In genomic region chr13:113211774-113212173, GRCh38 we compare ENCODE assay signal across 9 cellular contexts. TPM values are rescaled to one million over a fixed set of nuclear protein-coding genes. Genes with fewer than 3 reads are reported as not detected.
DNase-seq lines count a peak whose midpoint lies in the region; ATAC-seq and TF ChIP-seq lines count a peak whose summit lies in the region.
"Had no signal": no experiment of that assay in that cellular context is flagged by ENCODE, and none has a peak within 500 bp of the region (broad histone marks: within the 10 kb centered on the region; RNA-seq: fewer than 3 reads in every experiment).

No MANE protein-coding gene starts in this region.

- no peak overlapping the region for H3K9ac ChIP-seq in colonic mucosa (ENCODE audit: low read depth in 2 of 2, low read length in 2 of 2)

- H3K36me3 ChIP-seq in CD8-positive, alpha-beta memory T cell (ENCODE audit: insufficient read depth, low read length), result no peaks in the 10 kb centered on the region
- H3K36me3 ChIP-seq in H7 (replicated peaks; ENCODE audit: control insufficient read depth, insufficient read depth, low read length), result peaks cover 1% of the 10 kb centered on the region; the same call in 1 of the 2 replicates
- no peaks in the 10 kb centered on the region for H3K36me3 ChIP-seq in colonic mucosa

- H3K9me3 ChIP-seq in CD8-positive, alpha-beta memory T cell (ENCODE audit: low read length), result no peaks in the 10 kb centered on the region
- no peaks in the 10 kb centered on the region for H3K9me3 ChIP-seq in colonic mucosa

- H3K4me1 ChIP-seq in CD8-positive, alpha-beta memory T cell (ENCODE audit: insufficient read depth, low read length), result peaks cover 69% of the 10 kb centered on the region
- peaks cover 2% of the 10 kb centered on the region for H3K4me1 ChIP-seq in colonic mucosa

- H3K27ac ChIP-seq in CD8-positive, alpha-beta memory T cell (ENCODE audit: low read depth, low read length), result no peak overlapping the region
- no peak overlapping the region for H3K27ac ChIP-seq in colonic mucosa

- no peak for ATAC-seq in activated CD8-positive, alpha-beta T cell treated with anti-CD3 and anti-CD28 coated beads, Interleukin-2, amount 10 ng/mL, durations not matched to agents 7 days and 5 days
- no peak for ATAC-seq in left cardiac atrium

- peaks cover 6 to 38% (median 10%) of the 10 kb centered on the region in 3 donors for H3K36me3 Mint-ChIP-seq in CD8-positive, alpha-beta memory T cell
- peaks cover 28% of the 10 kb centered on the region for H3K36me3 Mint-ChIP-seq in activated CD8-positive, alpha-beta T cell treated with anti-CD3 and anti-CD28 coated beads, Interleukin-2, amount 10 ng/mL, durations not matched to agents 7 days and 5 days (ENCODE audit: low read depth)

- H3K4me1 Mint-ChIP-seq in CD8-positive, alpha-beta memory T cell, result peaks cover 12 to 32% (median 12%) of the 10 kb centered on the region in 3 donors
- peaks cover 43% of the 10 kb centered on the region for H3K4me1 Mint-ChIP-seq in activated CD8-positive, alpha-beta T cell treated with anti-CD3 and anti-CD28 coated beads, Interleukin-2, amount 10 ng/mL, durations not matched to agents 7 days and 5 days (ENCODE audit: low read depth)

- POLR2A ChIA-PET in CD8-positive, alpha-beta memory T cell (lab: Charles Lee), result no interaction called here
- POLR2A ChIA-PET in activated CD8-positive, alpha-beta T cell treated with anti-CD3 and anti-CD28 coated beads, Interleukin-2, amount 10 ng/mL, durations not matched to agents 7 days and 5 days (lab: Charles Lee), result no interaction called here

- DNase-seq in CD8-positive, alpha-beta memory T cell, result no peak
- peak; percentile 54 for DNase-seq in H7
- peak; percentile 28 for DNase-seq in activated CD8-positive, alpha-beta T cell treated with anti-CD3 and anti-CD28 coated beads, Interleukin-2, amount 10 ng/mL, durations not matched to agents 7 days and 5 days
- peak; percentile 57 for DNase-seq in left kidney (ENCODE audit: low read depth, low spot score)
- DNase-seq in cerebellum (ENCODE audit: low spot score), result no peak
- no peak for DNase-seq in left cardiac atrium
- DNase-seq in colonic mucosa, result no peak
- DNase-seq: NCI-H2171 treated with DMSO at 0.1 percent for 48 hours had no signal

- intact Hi-C loops in left cardiac atrium (cut with DNase I) (no loop called here), colonic mucosa (cut with DNase I) (no loop called here)

- H3K4me3 Mint-ChIP-seq in CD8-positive, alpha-beta memory T cell, result peak overlapping the region; percentile 55 to 87 (median 70)
- peak overlapping the region; percentile 78 for H3K4me3 Mint-ChIP-seq in activated CD8-positive, alpha-beta T cell treated with anti-CD3 and anti-CD28 coated beads, Interleukin-2, amount 10 ng/mL, durations not matched to agents 7 days and 5 days

- no peaks in the 10 kb centered on the region for H3K27me3 Mint-ChIP-seq in CD8-positive, alpha-beta memory T cell
- no peaks in the 10 kb centered on the region for H3K27me3 Mint-ChIP-seq in activated CD8-positive, alpha-beta T cell treated with anti-CD3 and anti-CD28 coated beads, Interleukin-2, amount 10 ng/mL, durations not matched to agents 7 days and 5 days (ENCODE audit: low read depth)

- no peak overlapping the region for H3K4me3 ChIP-seq in CD8-positive, alpha-beta memory T cell (ENCODE audit: low read length)
- H3K4me3 ChIP-seq in H7 (ENCODE audit: insufficient read depth, low read depth, low read length) (no peak overlapping the region), colonic mucosa (no peak overlapping the region)

- no peaks in the 10 kb centered on the region for H3K9me3 Mint-ChIP-seq in CD8-positive, alpha-beta memory T cell
- H3K9me3 Mint-ChIP-seq in activated CD8-positive, alpha-beta T cell treated with anti-CD3 and anti-CD28 coated beads, Interleukin-2, amount 10 ng/mL, durations not matched to agents 7 days and 5 days (ENCODE audit: insufficient read depth), result no peaks in the 10 kb centered on the region

- CTCF ChIA-PET in CD8-positive, alpha-beta memory T cell (lab: Charles Lee), result no interaction called here
- CTCF ChIA-PET in activated CD8-positive, alpha-beta T cell treated with anti-CD3 and anti-CD28 coated beads, Interleukin-2, amount 10 ng/mL, durations not matched to agents 7 days and 5 days (lab: Charles Lee), result interaction anchor here (1.1 kb wide), 1 partner anchor 67 kb away, joined by 3 read pairs; no protein-coding TSS in a partner anchor

- H3K27ac Mint-ChIP-seq in CD8-positive, alpha-beta memory T cell, result peak overlapping the region in 6 of 8 donors; percentile 34 to 86 (median 76)
- H3K27ac Mint-ChIP-seq in activated CD8-positive, alpha-beta T cell treated with anti-CD3 and anti-CD28 coated beads, Interleukin-2, amount 10 ng/mL, durations not matched to agents 7 days and 5 days, result no peak overlapping the region

- no peak for TF ChIP-seq CTCF in colonic mucosa (IDR thresholded peaks at IDR 0.05)

- no peaks in the 10 kb centered on the region for H3K27me3 ChIP-seq in CD8-positive, alpha-beta memory T cell (ENCODE audit: insufficient read depth, low read length, poor library complexity, severe bottlenecking)
- H3K27me3 ChIP-seq in H7 (ENCODE audit: control insufficient read depth, insufficient read depth, low read length), result no peaks in the 10 kb centered on the region
- H3K27me3 ChIP-seq in colonic mucosa, result no peaks in the 10 kb centered on the region

RNA-seq across cellular contexts. Expression of gene CUL4A, which starts 2.4 kb away (rescaled TPM):
- total RNA-seq in CD8-positive, alpha-beta memory T cell, result 10 to 100 TPM; 82.5 to 87.3 TPM
- 67.4 TPM for polyA plus RNA-seq in CD8-positive, alpha-beta memory T cell
- total RNA-seq in H7 (2014; rRNA removed; shearing (Covaris generic)), result 109 and 118 TPM in 2 replicates
- total RNA-seq in activated CD8-positive, alpha-beta T cell treated with anti-CD3 and anti-CD28 coated beads, Interleukin-2, amount 10 ng/mL, durations not matched to agents 7 days and 5 days, result 10 to 100 TPM; 65.9 to 70.5 TPM
- total RNA-seq in cerebellum, result 52.1 TPM
- total RNA-seq in left cardiac atrium, result 10 to 100 TPM; 73.9 to 86.2 TPM
- total RNA-seq in colonic mucosa, result 10 to 100 TPM; 54.6 to 62.6 TPM

RNA-seq across cellular contexts. Expression of gene PCID2, which starts 3.3 kb away (rescaled TPM):
- total RNA-seq in CD8-positive, alpha-beta memory T cell, result 10 to 100 TPM; 60.1 to 62.3 TPM
- 90.4 TPM for polyA plus RNA-seq in CD8-positive, alpha-beta memory T cell
- total RNA-seq in H7 (2014; rRNA removed; shearing (Covaris generic)), result 73.6 and 82.1 TPM in 2 replicates
- total RNA-seq in activated CD8-positive, alpha-beta T cell treated with anti-CD3 and anti-CD28 coated beads, Interleukin-2, amount 10 ng/mL, durations not matched to agents 7 days and 5 days, result 10 to 100 TPM; 49.3 to 52.4 TPM
- total RNA-seq in cerebellum (58.6 TPM), left cardiac atrium (10 to 100 TPM; 38.3 to 39.9 TPM), colonic mucosa (10 to 100 TPM; 23.4 to 40.2 TPM)

RNA-seq across cellular contexts. Expression of gene PROZ, which starts 53.3 kb away (rescaled TPM):
- not detected for total RNA-seq in CD8-positive, alpha-beta memory T cell
- polyA plus RNA-seq in CD8-positive, alpha-beta memory T cell, result not detected
- not detected in 2 replicates for total RNA-seq in H7 (2014; rRNA removed; shearing (Covaris generic))
- not detected for total RNA-seq in activated CD8-positive, alpha-beta T cell treated with anti-CD3 and anti-CD28 coated beads, Interleukin-2, amount 10 ng/mL, durations not matched to agents 7 days and 5 days
- total RNA-seq in cerebellum (not detected), left cardiac atrium (not detected), colonic mucosa (not detected)
- total RNA-seq: activated CD8-positive, alpha-beta memory T cell treated with anti-CD3 and anti-CD28 coated beads for 36 hours had no signal

Comparison
In these comparisons a context has a peak if more than half of its experiments do, and no peak if none do; other contexts are left out.
1. DNase-seq: peak in H7 (single experiment), activated CD8-positive, alpha-beta T cell treated with anti-CD3 and anti-CD28 coated beads, Interleukin-2, amount 10 ng/mL, durations not matched to agents 7 days and 5 days (single experiment) and left kidney (single experiment); none in CD8-positive, alpha-beta memory T cell (0 of 5), cerebellum (single experiment), left cardiac atrium (single experiment) and colonic mucosa (single experiment).